31 cellular contexts compared by ENCODE assay signal in genomic region chr19:54905411-54905810, GRCh38. TPM values are rescaled to one million over a fixed set of nuclear protein-coding genes. Genes with fewer than 3 reads are reported as not detected.
A peak's percentile ranks its signal among the peaks of the same experiment; 100 is the strongest.
DNase-seq lines count a peak whose midpoint lies in the region; ATAC-seq and TF ChIP-seq lines count a peak whose summit lies in the region.
"Had no signal": no experiment of that assay in that cellular context is flagged by ENCODE, and none has a peak within 500 bp of the region (broad histone marks: within the 10 kb centered on the region; RNA-seq: fewer than 3 reads in every experiment).

No MANE protein-coding gene starts in this region.

- H3K27ac Mint-ChIP-seq in central memory CD8-positive, alpha-beta T cell (ENCODE audit: low read depth) = peak overlapping the region; percentile 72
- no peak overlapping the region for H3K27ac Mint-ChIP-seq in type B pancreatic cell
- H3K27ac Mint-ChIP-seq: activated naive CD8-positive, alpha-beta T cell treated with anti-CD3 and anti-CD28 coated beads for 36 hours; activated T-helper 2 cell treated with anti-CD3 and anti-CD28 coated beads, Interferon-gamma antibody, Interleukin-2, Interleukin-4, amounts not matched to agents 10 μg/mL and 5 μg/mL and 100 μg/mL, durations not matched to agents 14 hours and 24 hours and 36 hours; HFFc6; memory B cell had no signal

- H2AFZ ChIP-seq in MM.1S (ENCODE audit: low read length) = 0 out of 2 replicates have a peak overlapping the region, but pooled peaks have one; percentile 42

- peaks cover 0 to 15% (median 13%) of the 10 kb centered on the region in 11 experiments; a peak in 14 of 22 replicates for H3K9me3 ChIP-seq in BLaER1 treated with 17β-estradiol and CSF1 and Interleukin-3, amounts not matched to agents 10 nM and 100 nM (replicated peaks in 1 of 11)
- no peaks in the 10 kb centered on the region for H3K9me3 ChIP-seq in MM.1S (replicated peaks; ENCODE audit: insufficient read depth, low read length)
- H3K9me3 ChIP-seq in neutrophil = no peaks in the 10 kb centered on the region
- H3K9me3 ChIP-seq: BE2C, thoracic aorta had no signal

- DNase-seq in MM.1S (no peak), type B pancreatic cell (ENCODE audit: extremely low spot score, unreplicated experiment) (no peak), cerebellar nuclear complex (lab: John Stamatoyannopoulos, UW) (no peak)
- no peak for DNase-seq in central memory CD8-positive, alpha-beta T cell (ENCODE audit: low spot score in 2 of 2)
- DNase-seq: activated naive CD8-positive, alpha-beta T cell treated with anti-CD3 and anti-CD28 coated beads for 36 hours; BE2C; Calu3; caudate nucleus; DMS79 treated with DMSO at 0.1 percent for 48 hours; HFFc6; hippocampal formation; NCI-H1048; NCI-H1694; PC-3; WERI-Rb-1 had no signal

- H3K36me3 ChIP-seq in BLaER1 treated with 17β-estradiol and CSF1 and Interleukin-3, amounts not matched to agents 10 nM and 100 nM = no peaks in the 10 kb centered on the region
- H3K36me3 ChIP-seq in MM.1S (replicated peaks; ENCODE audit: insufficient read depth, low read length) = no peaks in the 10 kb centered on the region
- peaks cover 9% of the 10 kb centered on the region for H3K36me3 ChIP-seq in neutrophil
- H3K36me3 ChIP-seq: BE2C, thoracic aorta, WERI-Rb-1 had no signal

- H3K4me2 ChIP-seq in BLaER1 treated with 17β-estradiol and CSF1 and Interleukin-3, amounts not matched to agents 10 nM and 100 nM = peak overlapping the region; percentile 65 to 90 (median 77)
- no peak overlapping the region for H3K4me2 ChIP-seq in MM.1S (ENCODE audit: low read depth, low read length)

- peak overlapping the region in 4 of 10 experiments; percentile 2 to 51 (median 4); a peak in 3 of 20 replicates for H3K4me3 ChIP-seq in BLaER1 treated with 17β-estradiol and CSF1 and Interleukin-3, amounts not matched to agents 10 nM and 100 nM
- no peak overlapping the region for H3K4me3 ChIP-seq in MM.1S (ENCODE audit: low read length)
- H3K4me3 ChIP-seq in neutrophil (ENCODE audit: low read depth in 1 of 2, low read length in 1 of 2) = no peak overlapping the region
- H3K4me3 ChIP-seq: thoracic aorta had no signal

- H3K9me3 Mint-ChIP-seq in central memory CD8-positive, alpha-beta T cell = peaks cover 5% of the 10 kb centered on the region
- no peaks in the 10 kb centered on the region for H3K9me3 Mint-ChIP-seq in type B pancreatic cell
- H3K9me3 Mint-ChIP-seq: activated naive CD8-positive, alpha-beta T cell treated with anti-CD3 and anti-CD28 coated beads for 36 hours; activated T-helper 2 cell treated with anti-CD3 and anti-CD28 coated beads, Interferon-gamma antibody, Interleukin-2, Interleukin-4, amounts not matched to agents 10 μg/mL and 5 μg/mL and 100 μg/mL, durations not matched to agents 14 hours and 24 hours and 36 hours; memory B cell had no signal

- no peaks in the 10 kb centered on the region for H4K20me1 ChIP-seq in BLaER1 treated with 17β-estradiol and CSF1 and Interleukin-3, amounts not matched to agents 10 nM and 100 nM
- H4K20me1 ChIP-seq in MM.1S (ENCODE audit: insufficient read depth, low read length) = no peaks in the 10 kb centered on the region

- peaks cover 3% of the 10 kb centered on the region for H3K36me3 Mint-ChIP-seq in central memory CD8-positive, alpha-beta T cell (ENCODE audit: insufficient read depth)
- no peaks in the 10 kb centered on the region for H3K36me3 Mint-ChIP-seq in type B pancreatic cell
- H3K36me3 Mint-ChIP-seq: activated naive CD8-positive, alpha-beta T cell treated with anti-CD3 and anti-CD28 coated beads for 36 hours; memory B cell had no signal

- peak overlapping the region in 10 of 11 experiments; percentile 47 to 90 (median 80); a peak in 20 of 22 replicates for H3K27ac ChIP-seq in BLaER1 treated with 17β-estradiol and CSF1 and Interleukin-3, amounts not matched to agents 10 nM and 100 nM
- H3K27ac ChIP-seq in MM.1S (ENCODE audit: low read length) (no peak overlapping the region), neutrophil (peak overlapping the region; percentile 35)
- H3K27ac ChIP-seq: thoracic aorta, WERI-Rb-1 had no signal

- no peaks in the 10 kb centered on the region for H3K79me2 ChIP-seq in MM.1S (ENCODE audit: low read length)

- peak overlapping the region in 9 of 11 experiments; percentile 52 to 76 (median 63); a peak in 15 of 22 replicates for H3K9ac ChIP-seq in BLaER1 treated with 17β-estradiol and CSF1 and Interleukin-3, amounts not matched to agents 10 nM and 100 nM
- no peak overlapping the region for H3K9ac ChIP-seq in MM.1S (ENCODE audit: low read length)

- H3K27me3 Mint-ChIP-seq in central memory CD8-positive, alpha-beta T cell = peaks cover 10% of the 10 kb centered on the region
- H3K27me3 Mint-ChIP-seq in type B pancreatic cell = no peaks in the 10 kb centered on the region

- H3K4me1 Mint-ChIP-seq in central memory CD8-positive, alpha-beta T cell = no peaks in the 10 kb centered on the region
- H3K4me1 Mint-ChIP-seq in type B pancreatic cell (ENCODE audit: unreplicated experiment) = no peaks in the 10 kb centered on the region
- H3K4me1 Mint-ChIP-seq: memory B cell had no signal

- H3F3A ChIP-seq in MM.1S (ENCODE audit: insufficient read depth, low read length) = no peaks in the 10 kb centered on the region

- no peak for TF ChIP-seq CTCF in MM.1S (IDR thresholded peaks at IDR 0.05; ENCODE audit: low read length)
- TF ChIP-seq CTCF in neutrophil (IDR thresholded peaks at IDR 0.05) = no peak
- no peak for TF ChIP-seq CTCF in type B pancreatic cell (conservative IDR thresholded peaks at IDR 0.05)

- peaks cover 22 to 52% (median 25%) of the 10 kb centered on the region in 10 experiments for H3K4me1 ChIP-seq in BLaER1 treated with 17β-estradiol and CSF1 and Interleukin-3, amounts not matched to agents 10 nM and 100 nM
- H3K4me1 ChIP-seq in MM.1S (ENCODE audit: low read length) (no peaks in the 10 kb centered on the region), neutrophil (ENCODE audit: control insufficient read depth in 1 of 2, insufficient read depth in 1 of 2, low read depth in 1 of 2, low read length in 1 of 2) (peaks cover 23 to 27% of the 10 kb centered on the region in 2 experiments)
- H3K4me1 ChIP-seq: BE2C had no signal

- ATAC-seq in central memory CD8-positive, alpha-beta T cell (replicated peaks; ENCODE audit: extremely low read depth, poor library complexity, severe bottlenecking) = no peak
- ATAC-seq in GM19395 (IDR thresholded peaks at IDR 0.05; ENCODE audit: unreplicated experiment) (no peak), HG02759 (IDR thresholded peaks at IDR 0.05; ENCODE audit: unreplicated experiment) (no peak)
- ATAC-seq: left lobe of liver, PC-3, Right ventricle myocardium inferior had no signal

- H3K27me3 ChIP-seq in BLaER1 treated with 17β-estradiol and CSF1 and Interleukin-3, amounts not matched to agents 10 nM and 100 nM = no peaks in the 10 kb centered on the region
- H3K27me3 ChIP-seq in MM.1S (replicated peaks; ENCODE audit: insufficient read depth, low read length) (peaks cover 46% of the 10 kb centered on the region), neutrophil (peaks cover 24% of the 10 kb centered on the region)

- peak overlapping the region; percentile 68 for H3K4me3 Mint-ChIP-seq in central memory CD8-positive, alpha-beta T cell
- H3K4me3 Mint-ChIP-seq in type B pancreatic cell = no peak overlapping the region
- H3K4me3 Mint-ChIP-seq: activated naive CD8-positive, alpha-beta T cell treated with anti-CD3 and anti-CD28 coated beads for 36 hours; HFFc6; memory B cell had no signal

- H3K9me2 ChIP-seq in MM.1S (replicated peaks; ENCODE audit: insufficient read depth, low read length) = no peaks in the 10 kb centered on the region

RNA-seq across cellular contexts. Expression of gene NCR1, which starts 0.5 kb away (rescaled TPM):
- not detected in 2 replicates for total RNA-seq in type B pancreatic cell (ENCODE audit: low replicate concordance)
- total RNA-seq: A673; activated T-helper 2 cell treated with anti-CD3 and anti-CD28 coated beads, Interferon-gamma antibody, Interleukin-2, Interleukin-4, amounts not matched to agents 10 μg/mL and 5 μg/mL and 100 μg/mL, durations not matched to agents 14 hours and 24 hours and 36 hours; astrocyte; Calu3; dermis microvascular lymphatic vessel endothelial cell; HFFc6; LHCN-M2; NCI-H460; PC-3; pulmonary artery endothelial cell; Right ventricle myocardium inferior; T-helper 2 cell treated with Interferon-gamma antibody and Interleukin-4, amounts not matched to agents 100 ng/mL and 5 ng/mL, for 36 hours had no signal

RNA-seq across cellular contexts. Expression of gene FCAR, which starts 31.4 kb away (rescaled TPM):
- total RNA-seq in type B pancreatic cell (ENCODE audit: low replicate concordance) = not detected in 2 replicates
- total RNA-seq: A673; activated naive CD8-positive, alpha-beta T cell treated with anti-CD3 and anti-CD28 coated beads for 36 hours; activated T-helper 2 cell treated with anti-CD3 and anti-CD28 coated beads, Interferon-gamma antibody, Interleukin-2, Interleukin-4, amounts not matched to agents 10 μg/mL and 5 μg/mL and 100 μg/mL, durations not matched to agents 14 hours and 24 hours and 36 hours; astrocyte; Calu3; dermis microvascular lymphatic vessel endothelial cell; HFFc6; LHCN-M2; NCI-H460; PC-3; pulmonary artery endothelial cell; T-helper 2 cell treated with Interferon-gamma antibody and Interleukin-4, amounts not matched to agents 100 ng/mL and 5 ng/mL, for 36 hours had no signal

RNA-seq across cellular contexts. Expression of gene NLRP7, which starts 41.9 kb away (rescaled TPM):
- total RNA-seq in type B pancreatic cell (ENCODE audit: low replicate concordance) = 0.98 TPM in 1 of 2 replicates, not detected in the other
- total RNA-seq: A673; activated naive CD8-positive, alpha-beta T cell treated with anti-CD3 and anti-CD28 coated beads for 36 hours; activated T-helper 2 cell treated with anti-CD3 and anti-CD28 coated beads, Interferon-gamma antibody, Interleukin-2, Interleukin-4, amounts not matched to agents 10 μg/mL and 5 μg/mL and 100 μg/mL, durations not matched to agents 14 hours and 24 hours and 36 hours; astrocyte; Calu3; dermis microvascular lymphatic vessel endothelial cell; HFFc6; left lobe of liver; LHCN-M2; NCI-H460; PC-3; pulmonary artery endothelial cell; Right ventricle myocardium inferior; T-helper 2 cell treated with Interferon-gamma antibody and Interleukin-4, amounts not matched to agents 100 ng/mL and 5 ng/mL, for 36 hours; thoracic aorta had no signal

RNA-seq across cellular contexts. Expression of gene KIR3DL2, which starts 55.2 kb away (rescaled TPM):
- not detected in 2 replicates for total RNA-seq in type B pancreatic cell (ENCODE audit: low replicate concordance)
- total RNA-seq: A673, astrocyte, Calu3, dermis microvascular lymphatic vessel endothelial cell, HFFc6, left lobe of liver, LHCN-M2, NCI-H460, PC-3, pulmonary artery endothelial cell, Right ventricle myocardium inferior, thoracic aorta had no signal
